8 cellular contexts compared by ENCODE assay signal in genomic region chr20:34363062-34364012, GRCh38. TPM values are rescaled to one million over a fixed set of nuclear protein-coding genes. Genes with fewer than 3 reads are reported as not detected.
DNase-seq lines count a peak whose midpoint lies in the region; ATAC-seq, FAIRE-seq and TF ChIP-seq lines count a peak whose summit lies in the region.

ITCH (plus strand) TSS chr20:34363273; CDS start chr20:34393812, 30,539 bp downstream.

- intact Hi-C loops in left cardiac atrium (cut with DNase I): no loop called here

- H3K36me3 Mint-ChIP-seq in progenitor cell of endocrine pancreas (ENCODE audit: insufficient read depth): peaks cover 10% of the 10 kb centered on the region

- peak within 1 kb of the TSS; percentile 98 for H3K27ac Mint-ChIP-seq in progenitor cell of endocrine pancreas

- peak; percentile 93 for FAIRE-seq in GM12892 (lab: Jason Lieb, UNC)

- no peaks in the 10 kb centered on the region for H3K9me3 Mint-ChIP-seq in progenitor cell of endocrine pancreas (ENCODE audit: low read depth)

- TF ChIP-seq CTCF in progenitor cell of endocrine pancreas (IDR thresholded peaks at IDR 0.05; ENCODE audit: unreplicated experiment): no peak

- no peaks in the 10 kb centered on the region for H3K27me3 Mint-ChIP-seq in progenitor cell of endocrine pancreas

- H3K4me3 Mint-ChIP-seq in progenitor cell of endocrine pancreas (ENCODE audit: low read depth): peak within 1 kb of the TSS; percentile 96

- peak; percentile 89 for ATAC-seq in HG02852 (IDR thresholded peaks at IDR 0.05; ENCODE audit: unreplicated experiment)
- ATAC-seq in left cardiac atrium: peak; percentile 100

- peaks cover 35% of the 10 kb centered on the region for H3K4me1 Mint-ChIP-seq in progenitor cell of endocrine pancreas (ENCODE audit: low read depth)

- DNase-seq in GM12892 (ENCODE audit: insufficient read length): peak; percentile 95
- peak; percentile 98 for DNase-seq in NCI-H146 (lab: John Stamatoyannopoulos, UW)
- peak; percentile 81 to 92 (median 87) for DNase-seq in T-helper 1 cell
- peak; percentile 93 for DNase-seq in amniotic epithelial cell (ENCODE audit: low read depth)
- DNase-seq in left cardiac atrium: peak; percentile 97
- peak; percentile 95 for DNase-seq in progenitor cell of endocrine pancreas (ENCODE audit: low spot score, unreplicated experiment)
- peak; percentile 95 for DNase-seq in ureter (ENCODE audit: low spot score)

- TF ChIP-seq POLR2A in GM12892 (IDR thresholded peaks at IDR 0.05; ENCODE audit: low read depth, low read length): peak; percentile 75; the same call in 1 of the 2 replicates

RNA-seq across cellular contexts. Expression of gene ITCH, which starts in this region (rescaled TPM):
- polyA plus RNA-seq in GM12892 (2012; ENCODE audit: missing spikeins): 17.0 TPM
- total RNA-seq in left cardiac atrium (10 to 100 TPM; 38.8 to 45.6 TPM), progenitor cell of endocrine pancreas (83.9 and 85.5 TPM in 2 replicates), ureter (65.0 TPM)

Comparison
In these comparisons a context has a peak if more than half of its experiments do, and no peak if none do; other contexts are left out.
1. Peak in every context shown above with its lines: DNase-seq and ATAC-seq.